15 cellular contexts compared by ENCODE assay signal in genomic region chr20:25049261-25050060, GRCh38. TPM values are rescaled to one million over a fixed set of nuclear protein-coding genes. Genes with fewer than 3 reads are reported as not detected.
DNase-seq lines count a peak whose midpoint lies in the region; ATAC-seq and TF ChIP-seq lines count a peak whose summit lies in the region.
"Had no signal": no experiment of that assay in that cellular context is flagged by ENCODE, and none has a peak within 500 bp of the region (broad histone marks: within the 10 kb centered on the region; RNA-seq: fewer than 3 reads in every experiment).

No MANE protein-coding gene starts in this region.

- intact Hi-C loops in tibial artery (cut with DNase I; ENCODE audit: low total_unique reads), result loop anchor here (10.0 kb wide), 1 partner anchor 185 kb away; no protein-coding TSS in a partner anchor

- H3K9me3 Mint-ChIP-seq in activated naive CD8-positive, alpha-beta T cell (ENCODE audit: low read depth), result no peaks in the 10 kb centered on the region
- no peaks in the 10 kb centered on the region for H3K9me3 Mint-ChIP-seq in activated naive CD8-positive, alpha-beta T cell treated with anti-CD3 and anti-CD28 coated beads, Interleukin-2, amount 50 U/mL, for 24 hours
- no peaks in the 10 kb centered on the region for H3K9me3 Mint-ChIP-seq in effector memory CD8-positive, alpha-beta T cell
- no peaks in the 10 kb centered on the region for H3K9me3 Mint-ChIP-seq in nephron

- H3K9me3 ChIP-seq in tibial artery, result no peaks in the 10 kb centered on the region

- H3K4me1 ChIP-seq in tibial artery, result peaks cover 18 to 98% (median 91%) of the 10 kb centered on the region in 4 donors

- H3K4me3 Mint-ChIP-seq in activated naive CD8-positive, alpha-beta T cell, result no peak overlapping the region
- no peak overlapping the region for H3K4me3 Mint-ChIP-seq in activated naive CD8-positive, alpha-beta T cell treated with anti-CD3 and anti-CD28 coated beads, Interleukin-2, amount 50 U/mL, for 24 hours
- peak overlapping the region in 1 of 2 donors; percentile 18 for H3K4me3 Mint-ChIP-seq in effector memory CD8-positive, alpha-beta T cell
- no peak overlapping the region for H3K4me3 Mint-ChIP-seq in nephron

- H3K36me3 Mint-ChIP-seq in activated naive CD8-positive, alpha-beta T cell, result no peaks in the 10 kb centered on the region
- no peaks in the 10 kb centered on the region for H3K36me3 Mint-ChIP-seq in activated naive CD8-positive, alpha-beta T cell treated with anti-CD3 and anti-CD28 coated beads, Interleukin-2, amount 50 U/mL, for 24 hours (ENCODE audit: low read depth)
- peaks cover 27% of the 10 kb centered on the region for H3K36me3 Mint-ChIP-seq in effector memory CD8-positive, alpha-beta T cell (ENCODE audit: insufficient read depth)
- peaks cover 3% of the 10 kb centered on the region for H3K36me3 Mint-ChIP-seq in nephron (ENCODE audit: low read depth)

- no peak for TF ChIP-seq CTCF in nephron (IDR thresholded peaks at IDR 0.05; ENCODE audit: unreplicated experiment in 3 of 3)
- no peak for TF ChIP-seq CTCF in tibial artery (IDR thresholded peaks at IDR 0.05)

- no peak for ATAC-seq in activated naive CD8-positive, alpha-beta T cell treated with anti-CD3 and anti-CD28 coated beads, Interleukin-2, amount 50 U/mL, for 24 hours
- ATAC-seq in effector memory CD8-positive, alpha-beta T cell (replicated peaks), result no peak
- no peak for ATAC-seq in HG03045 (IDR thresholded peaks at IDR 0.05; ENCODE audit: unreplicated experiment)

- peaks cover 8 to 30% (median 16%) of the 10 kb centered on the region in 3 donors for H3K36me3 ChIP-seq in tibial artery

- no peaks in the 10 kb centered on the region for H3K27me3 Mint-ChIP-seq in activated naive CD8-positive, alpha-beta T cell
- no peaks in the 10 kb centered on the region for H3K27me3 Mint-ChIP-seq in activated naive CD8-positive, alpha-beta T cell treated with anti-CD3 and anti-CD28 coated beads, Interleukin-2, amount 50 U/mL, for 24 hours
- H3K27me3 Mint-ChIP-seq in effector memory CD8-positive, alpha-beta T cell, result no peaks in the 10 kb centered on the region
- H3K27me3 Mint-ChIP-seq in nephron (ENCODE audit: low read depth), result peaks cover 14% of the 10 kb centered on the region

- H3K27ac Mint-ChIP-seq in activated naive CD8-positive, alpha-beta T cell, result peak overlapping the region; percentile 73
- no peak overlapping the region for H3K27ac Mint-ChIP-seq in activated naive CD8-positive, alpha-beta T cell treated with anti-CD3 and anti-CD28 coated beads, Interleukin-2, amount 50 U/mL, for 24 hours
- peak overlapping the region; percentile 47 to 58 for H3K27ac Mint-ChIP-seq in effector memory CD8-positive, alpha-beta T cell
- peak overlapping the region in 2 of 3 experiments; percentile 18 to 24 for H3K27ac Mint-ChIP-seq in nephron

- H3K4me1 Mint-ChIP-seq in activated naive CD8-positive, alpha-beta T cell (ENCODE audit: low read depth), result peaks cover 40% of the 10 kb centered on the region
- H3K4me1 Mint-ChIP-seq in activated naive CD8-positive, alpha-beta T cell treated with anti-CD3 and anti-CD28 coated beads, Interleukin-2, amount 50 U/mL, for 24 hours, result peaks cover 35% of the 10 kb centered on the region
- peaks cover 46 to 49% of the 10 kb centered on the region in 2 donors for H3K4me1 Mint-ChIP-seq in effector memory CD8-positive, alpha-beta T cell (ENCODE audit: low read depth in 2 of 2)
- H3K4me1 Mint-ChIP-seq in nephron, result peaks cover 36% of the 10 kb centered on the region

- H3K27me3 ChIP-seq in tibial artery, result no peaks in the 10 kb centered on the region

- peak overlapping the region; percentile 52 to 96 for H3K27ac ChIP-seq in tibial artery

- H3K4me3 ChIP-seq in tibial artery, result no peak overlapping the region

- no peak for DNase-seq in activated naive CD8-positive, alpha-beta T cell treated with anti-CD3 and anti-CD28 coated beads, Interleukin-2, amount 50 U/mL, for 24 hours
- DNase-seq in effector memory CD8-positive, alpha-beta T cell, result no peak
- peak; percentile 44 to 70 for DNase-seq in tibial artery
- no peak for DNase-seq in H4 (ENCODE audit: low spot score)
- no peak for DNase-seq in middle frontal gyrus (ENCODE audit: extremely low spot score, low spot score)
- DNase-seq: Karpas-422; NCI-H2029; NCI-H526 treated with DMSO at 0.1 percent for 48 hours; stimulated activated CD4-positive, alpha-beta T cell treated with anti-CD3 and anti-CD28 coated beads, Interleukin-1b, Interleukin-23, amount 100 ng/mL, for 48 hours; T1000 had no signal

RNA-seq across cellular contexts. Expression of gene ACSS1, which starts 8.5 kb away (rescaled TPM):
- total RNA-seq in H4 (2014; rRNA removed; shearing (Covaris generic)), result 0.10 and 0.21 TPM in 2 replicates

RNA-seq across cellular contexts. Expression of gene VSX1, which starts 32.5 kb away (rescaled TPM):
- not detected in 2 replicates for total RNA-seq in H4 (2014; rRNA removed; shearing (Covaris generic))
- total RNA-seq: Daoy, osteoblast had no signal

RNA-seq across cellular contexts. Expression of gene APMAP, which starts 56.9 kb away (rescaled TPM):
- total RNA-seq in H4 (2014; rRNA removed; shearing (Covaris generic)), result 110 and 115 TPM in 2 replicates

Comparison
In these comparisons a context has a peak if more than half of its experiments do, and no peak if none do; other contexts are left out.
1. DNase-seq: peak in tibial artery (2 of 2); none in activated naive CD8-positive, alpha-beta T cell treated with anti-CD3 and anti-CD28 coated beads, Interleukin-2, amount 50 U/mL, for 24 hours (single experiment), effector memory CD8-positive, alpha-beta T cell (0 of 3), H4 (single experiment) and middle frontal gyrus (single experiment).